11 cellular contexts compared by ENCODE assay signal in the genomic region with DNA sequence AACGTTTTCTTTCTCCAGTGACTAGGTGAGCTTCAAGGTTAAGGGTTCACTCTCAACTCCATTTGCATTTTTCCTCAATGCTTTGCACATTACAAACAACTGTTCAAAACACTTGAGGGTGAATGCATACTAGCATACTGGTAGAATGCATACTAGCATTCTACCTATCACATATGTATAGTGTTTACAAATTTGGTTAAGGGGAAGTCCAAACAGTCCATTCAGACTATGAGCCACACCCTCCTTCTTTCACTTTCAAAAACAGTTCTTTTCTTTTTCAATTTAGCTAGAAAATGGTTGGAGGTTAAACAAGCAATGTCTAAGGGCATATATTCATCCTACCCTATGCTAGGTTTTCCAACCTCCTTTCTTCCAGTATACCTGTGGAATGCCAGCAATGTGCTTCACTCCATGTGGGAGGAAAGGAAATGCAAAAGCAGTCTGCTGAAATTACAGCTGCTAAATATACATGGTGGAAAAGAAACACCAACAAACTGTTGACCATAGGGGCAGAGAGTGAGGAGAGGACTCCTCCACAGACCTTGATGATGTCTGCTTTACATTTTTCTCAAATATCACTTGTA.
DNase-seq lines count a peak whose midpoint lies in the region; ATAC-seq, FAIRE-seq and TF ChIP-seq lines count a peak whose summit lies in the region.
"Had no signal": no experiment of that assay in that cellular context is flagged by ENCODE, and none has a peak within 500 bp of the region (broad histone marks: within the 10 kb centered on the region; RNA-seq: fewer than 3 reads in every experiment).

No MANE protein-coding gene starts in this region.

- H3F3A ChIP-seq in neural progenitor cell (ENCODE audit: low read depth) = no peaks in the 10 kb centered on the region

- 65 to 81% (median 76%) methylated on average over 1 of the region's 1 CpG for WGBS in spleen, 5 donors

- H3K27ac Mint-ChIP-seq in neural progenitor cell = no peak overlapping the region

- TF ChIP-seq CTCF in spleen (IDR thresholded peaks at IDR 0.05 in 8 of 11, conservative IDR thresholded peaks at IDR 0.05 in 3 of 11) (no peak), neural progenitor cell (IDR thresholded peaks at IDR 0.05) (no peak)

- H3K36me3 ChIP-seq in spleen (peaks cover 0 to 88% (median 39%) of the 10 kb centered on the region in 6 donors), neural progenitor cell (no peaks in the 10 kb centered on the region)

- peaks cover 11% of the 10 kb centered on the region for H3K36me3 Mint-ChIP-seq in neural progenitor cell

- no peaks in the 10 kb centered on the region for H4K20me1 ChIP-seq in neural progenitor cell (ENCODE audit: low read depth)

- DNase-seq in GM18507 (ENCODE audit: extremely low spot score, insufficient read length, low read depth) (no peak), astrocyte of the hippocampus (ENCODE audit: low read depth, low spot score) (peak; percentile 26), RPMI8226 (no peak), substantia nigra (lab: John Stamatoyannopoulos, UW) (no peak), spleen (no peak), neural progenitor cell (ENCODE audit: low spot score) (no peak)
- DNase-seq: DMS79 treated with DMSO at 0.1 percent for 48 hours, NCI-H526 treated with DMSO at 0.1 percent for 48 hours had no signal

- peaks cover 0 to 15% (median 12%) of the 10 kb centered on the region in 8 donors for H3K9me3 ChIP-seq in spleen
- no peaks in the 10 kb centered on the region for H3K9me3 ChIP-seq in neural progenitor cell (ENCODE audit: low read depth)

- no peak overlapping the region for H3K27ac ChIP-seq in substantia nigra (ENCODE audit: low read depth, low read length, poor library complexity, severe bottlenecking)
- no peak overlapping the region for H3K27ac ChIP-seq in spleen
- H3K27ac ChIP-seq in neural progenitor cell = no peak overlapping the region
- H3K27ac ChIP-seq: coronary artery had no signal

- H3K27me3 ChIP-seq in spleen (replicated peaks in 1 of 7) (no peaks in the 10 kb centered on the region), neural progenitor cell (no peaks in the 10 kb centered on the region)

- ATAC-seq in GM21381 (IDR thresholded peaks at IDR 0.05; ENCODE audit: unreplicated experiment) (peak; percentile 91), HG03108 (IDR thresholded peaks at IDR 0.05; ENCODE audit: unreplicated experiment) (peak; percentile 79)

- intact Hi-C loops in spleen (cut with DNase I; ENCODE audit: low total_unique reads) = no loop called here

- no peak overlapping the region for H3K4me3 Mint-ChIP-seq in neural progenitor cell

- H2AFZ ChIP-seq in neural progenitor cell (replicated peaks) = no peak overlapping the region

- peaks cover 8% of the 10 kb centered on the region for H3K4me1 Mint-ChIP-seq in neural progenitor cell

- H3K4me1 ChIP-seq in spleen = no peaks in the 10 kb centered on the region
- peaks cover 13% of the 10 kb centered on the region for H3K4me1 ChIP-seq in neural progenitor cell

- TF ChIP-seq POLR2A in spleen (IDR thresholded peaks at IDR 0.05) = no peak

- no peak overlapping the region for H3K9ac ChIP-seq in neural progenitor cell

- H3K27me3 Mint-ChIP-seq in neural progenitor cell (ENCODE audit: insufficient read depth, low read depth) = peaks cover 2% of the 10 kb centered on the region

- H3K4me3 ChIP-seq in spleen = no peak overlapping the region
- no peak overlapping the region for H3K4me3 ChIP-seq in neural progenitor cell
- H3K4me3 ChIP-seq: coronary artery had no signal

- H3K79me2 ChIP-seq in neural progenitor cell (ENCODE audit: low read depth) = no peaks in the 10 kb centered on the region

- H3K9me3 Mint-ChIP-seq in neural progenitor cell = peaks cover 13% of the 10 kb centered on the region

- no peak overlapping the region for H3K4me2 ChIP-seq in neural progenitor cell

- FAIRE-seq in GM18507 (lab: Jason Lieb, UNC) = peak; percentile 74
